ENCODE assay signal across 17 cellular contexts in genomic region chr2:231660860-231661259, GRCh38. TPM values are rescaled to one million over a fixed set of nuclear protein-coding genes. Genes with fewer than 3 reads are reported as not detected.
DNase-seq lines count a peak whose midpoint lies in the region; ATAC-seq and TF ChIP-seq lines count a peak whose summit lies in the region.
"Had no signal": no experiment of that assay in that cellular context is flagged by ENCODE, and none has a peak within 500 bp of the region (broad histone marks: within the 10 kb centered on the region; RNA-seq: fewer than 3 reads in every experiment).

No MANE protein-coding gene starts in this region.

- no peak for TF ChIP-seq CTCF in cardiac muscle cell (IDR thresholded peaks at IDR 0.05; ENCODE audit: low read depth, low read length)
- no peak for TF ChIP-seq CTCF in tibial nerve (IDR thresholded peaks at IDR 0.05)

- peaks cover 28% of the 10 kb centered on the region for H3K4me1 Mint-ChIP-seq in activated CD4-positive, alpha-beta memory T cell treated with anti-CD3 and anti-CD28 coated beads, Interleukin-2, amount 10 ng/mL, durations not matched to agents 7 days and 5 days
- peaks cover 17% of the 10 kb centered on the region for H3K4me1 Mint-ChIP-seq in memory B cell

- H3K36me3 ChIP-seq in cardiac muscle cell (no peaks in the 10 kb centered on the region), tibial nerve (no peaks in the 10 kb centered on the region)
- H3K36me3 ChIP-seq: right atrium auricular region, upper lobe of left lung had no signal

- H3K27ac Mint-ChIP-seq in activated CD4-positive, alpha-beta memory T cell treated with anti-CD3 and anti-CD28 coated beads, Interleukin-2, amount 10 ng/mL, durations not matched to agents 7 days and 5 days = peak overlapping the region; percentile 16
- peak overlapping the region; percentile 96 for H3K27ac Mint-ChIP-seq in memory B cell

- H3K9me3 ChIP-seq in cardiac muscle cell (ENCODE audit: low read depth) = no peaks in the 10 kb centered on the region
- no peaks in the 10 kb centered on the region for H3K9me3 ChIP-seq in tibial nerve
- H3K9me3 ChIP-seq: right atrium auricular region, upper lobe of left lung had no signal

- DNase-seq in cardiac muscle cell (ENCODE audit: low read depth in 1 of 2, low spot score in 1 of 2) = no peak
- DNase-seq in Right ventricle myocardium superior = no peak
- DNase-seq in activated CD4-positive, alpha-beta memory T cell treated with anti-CD3 and anti-CD28 coated beads, Interleukin-2, amount 10 ng/mL, durations not matched to agents 7 days and 5 days = no peak
- DNase-seq in memory B cell (ENCODE audit: low spot score in 2 of 2) = no peak
- DNase-seq in tibial nerve (ENCODE audit: low spot score in 2 of 2) = no peak
- DNase-seq in activated effector memory CD4-positive, alpha-beta T cell treated with anti-CD3 and anti-CD28 coated beads, Interleukin-2, amount 50 U/mL, for 16 hours = no peak
- DNase-seq in NCI-H2196 (lab: John Stamatoyannopoulos, UW; ENCODE audit: unreplicated experiment) = no peak
- DNase-seq: activated T-cell treated with anti-CD3 and anti-CD28 coated beads, Interleukin-2, amount 50 U/mL, for 48 hours; aorta; cortex of kidney; hippocampal formation; left colon; NCI-H2107; NCI-H82; upper lobe of left lung had no signal

- intact Hi-C loops in Right ventricle myocardium superior (cut with DNase I) = no loop called here

- 82 to 88% methylated on average over 8 of the region's 8 CpGs for WGBS in tibial nerve, 2 donors

- H3K4me1 ChIP-seq in cardiac muscle cell (ENCODE audit: low read depth) (peaks cover 7% of the 10 kb centered on the region), tibial nerve (peaks cover 0 to 25% (median 10%) of the 10 kb centered on the region in 4 donors)

- no peak for TF ChIP-seq POLR2A in tibial nerve (IDR thresholded peaks at IDR 0.05)

- H3K27me3 ChIP-seq in cardiac muscle cell = no peaks in the 10 kb centered on the region
- no peaks in the 10 kb centered on the region for H3K27me3 ChIP-seq in tibial nerve
- H3K27me3 ChIP-seq: right atrium auricular region had no signal

- H3K4me3 Mint-ChIP-seq in activated CD4-positive, alpha-beta memory T cell treated with anti-CD3 and anti-CD28 coated beads, Interleukin-2, amount 10 ng/mL, durations not matched to agents 7 days and 5 days = peak overlapping the region; percentile 27
- H3K4me3 Mint-ChIP-seq in memory B cell = no peak overlapping the region

- ATAC-seq in Right ventricle myocardium superior (ENCODE audit: poor library complexity) = no peak
- no peak for ATAC-seq in memory B cell (ENCODE audit: low read depth)
- no peak for ATAC-seq in HG03039 (IDR thresholded peaks at IDR 0.05; ENCODE audit: unreplicated experiment)
- ATAC-seq: left colon had no signal

- peaks cover 5% of the 10 kb centered on the region for H3K9me3 Mint-ChIP-seq in activated CD4-positive, alpha-beta memory T cell treated with anti-CD3 and anti-CD28 coated beads, Interleukin-2, amount 10 ng/mL, durations not matched to agents 7 days and 5 days
- peaks cover 4% of the 10 kb centered on the region for H3K9me3 Mint-ChIP-seq in memory B cell

- POLR2A ChIA-PET in activated CD4-positive, alpha-beta memory T cell treated with anti-CD3 and anti-CD28 coated beads, Interleukin-2, amount 10 ng/mL, durations not matched to agents 7 days and 5 days (lab: Charles Lee) = interaction anchor here (1.0 to 8.2 kb wide), 6 partner anchors 15 to 197 kb away, joined by 3 to 37 read pairs (median 20); partner anchors contain the start of genes NCL and PTMA

- H3K27ac ChIP-seq in cardiac muscle cell (peak overlapping the region; percentile 16), tibial nerve (peak overlapping the region in 3 of 4 donors; percentile 96 to 99 (median 97))

- peaks cover 10% of the 10 kb centered on the region for H3K36me3 Mint-ChIP-seq in activated CD4-positive, alpha-beta memory T cell treated with anti-CD3 and anti-CD28 coated beads, Interleukin-2, amount 10 ng/mL, durations not matched to agents 7 days and 5 days (ENCODE audit: low read depth)
- H3K36me3 Mint-ChIP-seq in memory B cell = peaks cover 2% of the 10 kb centered on the region

- H3K4me3 ChIP-seq in cardiac muscle cell (no peak overlapping the region), tibial nerve (no peak overlapping the region)
- H3K4me3 ChIP-seq: right atrium auricular region had no signal

- no peaks in the 10 kb centered on the region for H3K27me3 Mint-ChIP-seq in activated CD4-positive, alpha-beta memory T cell treated with anti-CD3 and anti-CD28 coated beads, Interleukin-2, amount 10 ng/mL, durations not matched to agents 7 days and 5 days
- no peaks in the 10 kb centered on the region for H3K27me3 Mint-ChIP-seq in memory B cell

- TF ChIP-seq EP300 in tibial nerve (IDR thresholded peaks at IDR 0.05) = no peak

- CTCF ChIA-PET in activated CD4-positive, alpha-beta memory T cell treated with anti-CD3 and anti-CD28 coated beads, Interleukin-2, amount 10 ng/mL, durations not matched to agents 7 days and 5 days (lab: Charles Lee) = interaction anchor here (1.1 to 14.0 kb wide), 7 partner anchors 12 to 53 kb away, joined by 3 to 116 read pairs (median 4); no protein-coding TSS in a partner anchor

RNA-seq across cellular contexts. Expression of gene PTMA, which starts 47.5 kb away (rescaled TPM):
- total RNA-seq in cardiac muscle cell = 638 and 737 TPM in 2 replicates
- 750 and 774 TPM in 2 replicates for polyA plus RNA-seq in cardiac muscle cell
- 195 TPM for total RNA-seq in Right ventricle myocardium superior
- 1,000 to 10,000 TPM; 1,300 to 1,326 TPM for total RNA-seq in activated CD4-positive, alpha-beta memory T cell treated with anti-CD3 and anti-CD28 coated beads, Interleukin-2, amount 10 ng/mL, durations not matched to agents 7 days and 5 days
- 1,000 to 10,000 TPM in 1 of 4 donors, 100 to 1,000 TPM in 3; 622 to 1,472 (median 817) TPM for total RNA-seq in tibial nerve
